In the genomic region with DNA sequence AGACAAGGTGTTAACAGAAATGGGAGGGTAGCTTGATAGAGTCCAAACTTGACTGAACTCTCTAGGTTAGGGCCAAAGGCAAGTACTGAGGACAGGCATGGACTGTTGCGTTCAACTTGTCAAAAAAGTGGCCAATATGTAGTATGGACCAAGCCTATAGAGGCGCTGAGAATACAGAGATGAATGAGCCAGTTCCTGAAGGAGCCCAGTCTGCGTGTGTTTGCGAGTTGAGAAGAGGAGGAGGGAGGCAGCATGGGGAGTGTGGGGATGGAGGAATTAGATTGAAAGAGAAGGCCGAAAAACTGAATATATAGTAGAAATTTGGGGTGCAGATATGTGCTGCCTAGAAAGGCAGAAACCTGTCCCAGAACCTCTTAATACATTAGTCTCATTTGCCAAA, we compare ENCODE assay signal across 8 cellular contexts. TPM values are rescaled to one million over a fixed set of nuclear protein-coding genes. Genes with fewer than 3 reads are reported as not detected.
DNase-seq lines count a peak whose midpoint lies in the region; ATAC-seq and TF ChIP-seq lines count a peak whose summit lies in the region.

No MANE protein-coding gene starts in this region.

- peak; percentile 10; the same call in 1 of the 2 replicates for ATAC-seq in IMR-90 (ENCODE audit: low read depth)
- ATAC-seq in right cardiac atrium: no peak
- ATAC-seq in HG02642 (IDR thresholded peaks at IDR 0.05; ENCODE audit: poor library complexity, unreplicated experiment): no peak

- dilution Hi-C loops in IMR-90 (cut with HindIII; ENCODE audit: low sequenced_read_pairs, unreplicated experiment): no loop called here

- H2BK5ac ChIP-seq in IMR-90 (ENCODE audit: low read depth, low read length, poor library complexity, severe bottlenecking): no peak overlapping the region

- CTCF ChIA-PET in IMR-90 (lab: Yijun Ruan, JAX): interaction anchor here (1.2 kb wide), 1 partner anchor 19 kb away, joined by 5 read pairs; no protein-coding TSS in a partner anchor
- CTCF ChIA-PET in activated CD4-positive, alpha-beta memory T cell treated with anti-CD3 and anti-CD28 coated beads, Interleukin-2, amount 10 ng/mL, durations not matched to agents 7 days and 5 days (lab: Charles Lee): no interaction called here

- H3K14ac ChIP-seq in IMR-90 (replicated peaks; ENCODE audit: low read depth, low read length): 0 out of 2 replicates have a peak overlapping the region, but pooled peaks have one; percentile 61

- no peak for TF ChIP-seq EP300 in sigmoid colon (IDR thresholded peaks at IDR 0.05)

- in situ Hi-C loops in IMR-90 (cut with MboI; ENCODE audit: low sequenced_read_pairs): loop anchor here (10.0 kb wide), 1 partner anchor 175 kb away; no protein-coding TSS in a partner anchor

- H3K4me1 ChIP-seq in IMR-90 (ENCODE audit: control insufficient read depth, insufficient read depth, low read length) (peaks cover 2% of the 10 kb centered on the region; the same call in 1 of the 2 replicates), right cardiac atrium (ENCODE audit: control insufficient read depth, insufficient read depth, low read length) (peaks cover 2% of the 10 kb centered on the region), sigmoid colon (peaks cover 0 to 34% (median 19%) of the 10 kb centered on the region in 4 donors)

- H3K9me1 ChIP-seq in IMR-90 (ENCODE audit: insufficient read depth, low read length): no peaks in the 10 kb centered on the region; the same call in 1 of the 2 replicates

- peaks cover 9% of the 10 kb centered on the region for H3K36me3 Mint-ChIP-seq in T-helper 2 cell treated with Interferon-gamma antibody and Interleukin-4, amounts not matched to agents 5 μg/mL and 100 μg/mL, for 36 hours (ENCODE audit: low read depth)
- peaks cover 14% of the 10 kb centered on the region for H3K36me3 Mint-ChIP-seq in activated CD4-positive, alpha-beta memory T cell treated with anti-CD3 and anti-CD28 coated beads, Interleukin-2, amount 10 ng/mL, durations not matched to agents 7 days and 5 days (ENCODE audit: low read depth)

- peak overlapping the region; percentile 34; the same call in 1 of the 2 replicates for H3K4ac ChIP-seq in IMR-90 (ENCODE audit: low read depth, low read length)

- no peak overlapping the region for H4K91ac ChIP-seq in IMR-90 (ENCODE audit: insufficient read depth, low read depth, low read length)

- peak overlapping the region; percentile 18 for H3K9ac ChIP-seq in IMR-90 (ENCODE audit: low read depth, low read length)

- H3K18ac ChIP-seq in IMR-90 (ENCODE audit: low read depth, low read length): no peak overlapping the region; the same call in 1 of the 2 replicates

- H3K4me2 ChIP-seq in IMR-90 (ENCODE audit: low read depth, low read length): peak overlapping the region; percentile 63

- TF ChIP-seq RAD21 in IMR-90 (IDR thresholded peaks at IDR 0.05; ENCODE audit: low read length): no peak

- peak overlapping the region; percentile 19 for H3K56ac ChIP-seq in IMR-90 (ENCODE audit: extremely low read depth, insufficient read depth, low read length)

- H2AFZ ChIP-seq in IMR-90 (replicated peaks; ENCODE audit: low read length, poor library complexity): peak overlapping the region; percentile 87

- H3K4me1 Mint-ChIP-seq in T-helper 2 cell treated with Interferon-gamma antibody and Interleukin-4, amounts not matched to agents 5 μg/mL and 100 μg/mL, for 36 hours (ENCODE audit: low read depth): peaks cover 39% of the 10 kb centered on the region
- peaks cover 40% of the 10 kb centered on the region for H3K4me1 Mint-ChIP-seq in activated CD4-positive, alpha-beta memory T cell treated with anti-CD3 and anti-CD28 coated beads, Interleukin-2, amount 10 ng/mL, durations not matched to agents 7 days and 5 days

- no TSS peak for BruUV-seq in IMR-90 (replicated peaks; lab: Mats Ljungman, UMichigan)

- WGBS in IMR-90 (ENCODE audit: extremely low coverage in 2 of 2, insufficient read length in 1 of 2), 2 experiments: 14% methylated on average over 4 of the region's 5 CpGs; no CpG with 5 or more reads in 1 of the 2 experiments
- WGBS in right cardiac atrium: 26% methylated on average over 5 of the region's 5 CpGs
- WGBS in sigmoid colon, 2 donors: 8 to 15% methylated on average over 5 of the region's 5 CpGs

- H2BK20ac ChIP-seq in IMR-90 (ENCODE audit: low read depth, low read length): peak overlapping the region; percentile 57; the same call in 1 of the 2 replicates

- H3K23ac ChIP-seq in IMR-90 (ENCODE audit: low read depth, low read length): peak overlapping the region; percentile 93

- H3K27me3 ChIP-seq in IMR-90 (ENCODE audit: control insufficient read depth, insufficient read depth, low read length) (no peaks in the 10 kb centered on the region), right cardiac atrium (ENCODE audit: control insufficient read depth, insufficient read depth) (no peaks in the 10 kb centered on the region), sigmoid colon (no peaks in the 10 kb centered on the region)

- TF ChIP-seq CTCF in IMR-90 (conservative IDR thresholded peaks at IDR 0.05; ENCODE audit: low read depth, low read length) (no peak), sigmoid colon (IDR thresholded peaks at IDR 0.05) (no peak)

- no peak overlapping the region for H2BK15ac ChIP-seq in IMR-90 (ENCODE audit: low read depth, low read length)

- peak overlapping the region; percentile 2; the same call in 1 of the 2 replicates for H2BK120ac ChIP-seq in IMR-90 (ENCODE audit: low read depth, low read length)

- no peaks in the 10 kb centered on the region for H3K36me3 ChIP-seq in IMR-90 (ENCODE audit: control insufficient read depth, insufficient read depth, low read length)
- no peaks in the 10 kb centered on the region for H3K36me3 ChIP-seq in sigmoid colon

- H2AK5ac ChIP-seq in IMR-90 (ENCODE audit: low read depth, low read length): peak overlapping the region; percentile 66

- intact Hi-C loops in IMR-90 (cut with micrococcal nuclease) (loop anchor here (1.0 to 5.0 kb wide), 8 partner anchors 53 to 538 kb away; no protein-coding TSS in a partner anchor), right cardiac atrium (cut with DNase I) (loop anchor here in 3 of 4 donors (5.0 to 10.0 kb wide), 3 partner anchors 187 to 435 kb away; no protein-coding TSS in a partner anchor), sigmoid colon (cut with DNase I) (loop anchor here (2.0 to 10.0 kb wide), 7 partner anchors 39 to 433 kb away; no protein-coding TSS in a partner anchor)

- H3K9me3 ChIP-seq in IMR-90 (ENCODE audit: control insufficient read depth, insufficient read depth, low read length): no peaks in the 10 kb centered on the region
- H3K9me3 ChIP-seq in right cardiac atrium (ENCODE audit: control insufficient read depth, low read length): no peaks in the 10 kb centered on the region
- H3K9me3 ChIP-seq in sigmoid colon: no peaks in the 10 kb centered on the region

- H4K5ac ChIP-seq in IMR-90 (ENCODE audit: low read depth, low read length): peak overlapping the region; percentile 55; the same call in 1 of the 2 replicates

- H3K4me3 Mint-ChIP-seq in T-helper 2 cell treated with Interferon-gamma antibody and Interleukin-4, amounts not matched to agents 5 μg/mL and 100 μg/mL, for 36 hours: peak overlapping the region; percentile 81
- H3K4me3 Mint-ChIP-seq in activated CD4-positive, alpha-beta memory T cell treated with anti-CD3 and anti-CD28 coated beads, Interleukin-2, amount 10 ng/mL, durations not matched to agents 7 days and 5 days: peak overlapping the region; percentile 87

- no peaks in the 10 kb centered on the region for H3K9me3 Mint-ChIP-seq in T-helper 2 cell treated with Interferon-gamma antibody and Interleukin-4, amounts not matched to agents 5 μg/mL and 100 μg/mL, for 36 hours
- H3K9me3 Mint-ChIP-seq in activated CD4-positive, alpha-beta memory T cell treated with anti-CD3 and anti-CD28 coated beads, Interleukin-2, amount 10 ng/mL, durations not matched to agents 7 days and 5 days: peaks cover 2% of the 10 kb centered on the region

- peaks cover 10% of the 10 kb centered on the region for H3K27me3 Mint-ChIP-seq in T-helper 2 cell treated with Interferon-gamma antibody and Interleukin-4, amounts not matched to agents 5 μg/mL and 100 μg/mL, for 36 hours (ENCODE audit: low read depth)
- peaks cover 4% of the 10 kb centered on the region for H3K27me3 Mint-ChIP-seq in activated CD4-positive, alpha-beta memory T cell treated with anti-CD3 and anti-CD28 coated beads, Interleukin-2, amount 10 ng/mL, durations not matched to agents 7 days and 5 days

- H3K4me3 ChIP-seq in IMR-90 (ENCODE audit: insufficient read depth, low read depth, low read length) (peak overlapping the region; percentile 55), right cardiac atrium (ENCODE audit: low read length) (peak overlapping the region; percentile 96), sigmoid colon (peak overlapping the region; percentile 90 to 97 (median 96))

- TF ChIP-seq POLR2A in IMR-90 (IDR thresholded peaks at IDR 0.05; ENCODE audit: low read depth, low read length) (no peak), sigmoid colon (IDR thresholded peaks at IDR 0.05) (no peak)

- peak overlapping the region; percentile 6 to 55; a peak in 3 of 4 replicates for H4K8ac ChIP-seq in IMR-90 (ENCODE audit: low read depth in 2 of 2, low read length in 2 of 2)

- H4K20me1 ChIP-seq in IMR-90 (ENCODE audit: insufficient read depth, low read length): no peaks in the 10 kb centered on the region

- H3K79me1 ChIP-seq in IMR-90 (ENCODE audit: low read depth in 1 of 2, low read length in 2 of 2): peaks cover under 1 to 22% of the 10 kb centered on the region in 2 experiments; a peak in 3 of 4 replicates

- H3K27ac ChIP-seq in IMR-90 (ENCODE audit: insufficient read depth, low read length) (no peak overlapping the region), right cardiac atrium (ENCODE audit: low read length) (no peak overlapping the region), sigmoid colon (peak overlapping the region; percentile 98 to 100 (median 99))

- H3K27ac Mint-ChIP-seq in T-helper 2 cell treated with Interferon-gamma antibody and Interleukin-4, amounts not matched to agents 5 μg/mL and 100 μg/mL, for 36 hours: peak overlapping the region; percentile 85
- H3K27ac Mint-ChIP-seq in activated CD4-positive, alpha-beta memory T cell treated with anti-CD3 and anti-CD28 coated beads, Interleukin-2, amount 10 ng/mL, durations not matched to agents 7 days and 5 days: peak overlapping the region; percentile 59

- no peak overlapping the region for H2AK9ac ChIP-seq in IMR-90 (replicated peaks; ENCODE audit: low read depth, low read length, poor library complexity)

- POLR2A ChIA-PET in IMR-90 (lab: Charles Lee; ENCODE audit: unreplicated experiment): no interaction called here
- POLR2A ChIA-PET in activated CD4-positive, alpha-beta memory T cell treated with anti-CD3 and anti-CD28 coated beads, Interleukin-2, amount 10 ng/mL, durations not matched to agents 7 days and 5 days (lab: Charles Lee): interaction anchor here (0.6 to 3.9 kb wide), 8 partner anchors 74 to 383 kb away, joined by 3 to 86 read pairs (median 4); no protein-coding TSS in a partner anchor

- DNase-seq in T-helper 2 cell treated with Interferon-gamma antibody and Interleukin-4, amounts not matched to agents 5 μg/mL and 100 μg/mL, for 36 hours (ENCODE audit: low spot score): no peak
- DNase-seq in T-helper 2 cell: no peak
- DNase-seq in IMR-90: peak; percentile 36
- no peak for DNase-seq in activated CD4-positive, alpha-beta memory T cell treated with anti-CD3 and anti-CD28 coated beads, Interleukin-2, amount 10 ng/mL, durations not matched to agents 7 days and 5 days
- no peak for DNase-seq in right cardiac atrium
- DNase-seq in sigmoid colon: no peak
- no peak for DNase-seq in activated gamma-delta T cell (lab: John Stamatoyannopoulos, UW)

RNA-seq across cellular contexts. Expression of gene SIPA1L1, which starts 0.6 kb away (rescaled TPM):
- total RNA-seq in IMR-90 (2012; rRNA removed) (21.5 and 24.7 TPM in 2 replicates), right cardiac atrium (1 to 10 TPM; 6.8 to 8.9 (median 7.9) TPM), sigmoid colon (10 to 100 TPM; 27.1 to 50.1 (median 29.4) TPM)
- polyA plus RNA-seq in IMR-90 (2012; rRNA removed) (23.9 and 24.5 TPM in 2 replicates), right cardiac atrium (3.3 TPM), sigmoid colon (10 to 100 TPM; 13.2 to 32.9 (median 15.5) TPM)
- 12.9 and 17.5 TPM in 2 replicates for polyA plus RNA-seq in IMR-90 (2012; cell fraction: cytosol; rRNA removed)
- polyA plus RNA-seq in IMR-90 (2012; cell fraction: nucleus; rRNA removed; ENCODE audit: low replicate concordance): 67.8 and 91.1 TPM in 2 replicates
- total RNA-seq in activated CD4-positive, alpha-beta memory T cell treated with anti-CD3 and anti-CD28 coated beads, Interleukin-2, amount 10 ng/mL, durations not matched to agents 7 days and 5 days: 10 to 100 TPM; 79.5 to 84.2 TPM

Comparison
In these comparisons a context has a peak if more than half of its experiments do, and no peak if none do; other contexts are left out.
1. H3K27ac ChIP-seq: peak in sigmoid colon (4 of 4); none in IMR-90 (single experiment) and right cardiac atrium (single experiment).
2. Peak in every context shown above with its lines, with median percentiles within 50 percentile points of each other: H3K4me3 ChIP-seq.